6 cellular contexts compared by ENCODE assay signal in genomic region chr9:137606005-137606601, GRCh38. TPM values are rescaled to one million over a fixed set of nuclear protein-coding genes. Genes with fewer than 3 reads are reported as not detected.
A peak's percentile ranks its signal among the peaks of the same experiment; 100 is the strongest.
DNase-seq lines count a peak whose midpoint lies in the region; ATAC-seq and TF ChIP-seq lines count a peak whose summit lies in the region.

No MANE protein-coding gene starts in this region.

- POLR2A ChIA-PET in PC-9 (lab: Charles Lee; ENCODE audit: unreplicated experiment), result no interaction called here

- peak in 3 of 8 donors; percentile 0 to 7 (median 5) for ATAC-seq in heart right ventricle
- ATAC-seq in thoracic aorta (ENCODE audit: insufficient number of reproducible peaks, low FRiP score, low read depth), result no peak

- H3K27me3 Mint-ChIP-seq in activated naive CD4-positive, alpha-beta T cell treated with anti-CD3 and anti-CD28 coated beads for 36 hours (ENCODE audit: low read depth), result no peaks in the 10 kb centered on the region

- H4K20me1 ChIP-seq in PC-9 (ENCODE audit: insufficient read depth), result peaks cover 7% of the 10 kb centered on the region; the same call in 1 of the 2 replicates

- DNase-seq in activated naive CD4-positive, alpha-beta T cell treated with anti-CD3 and anti-CD28 coated beads for 36 hours, result peak; percentile 15
- DNase-seq in activated naive CD4-positive, alpha-beta T cell (lab: John Stamatoyannopoulos, UW), result no peak
- peak; percentile 42 to 69 for DNase-seq in PC-9
- DNase-seq in heart right ventricle, result peak in 1 of 2 donors; percentile 55
- no peak for DNase-seq in thoracic aorta (ENCODE audit: low spot score)
- no peak for DNase-seq in mesenteric fat pad (ENCODE audit: low spot score)

- peaks cover 35% of the 10 kb centered on the region for H3F3A ChIP-seq in PC-9 (ENCODE audit: insufficient read depth, low read depth)

- peak overlapping the region; percentile 66; the same call in 1 of the 2 replicates for H2AFZ ChIP-seq in PC-9

- peak overlapping the region; percentile 30; the same call in 1 of the 2 replicates for H3K27ac ChIP-seq in PC-9
- H3K27ac ChIP-seq in heart right ventricle, result peak overlapping the region; percentile 80 to 95 (median 91)
- H3K27ac ChIP-seq in thoracic aorta, result peak overlapping the region; percentile 38 to 83

- H3K79me2 ChIP-seq in PC-9 (ENCODE audit: low read depth), result peaks cover 50% of the 10 kb centered on the region

- WGBS in heart right ventricle, 2 donors, result 3 to 5% methylated on average over 56 to 57 of the region's 57 CpGs

- no peaks in the 10 kb centered on the region for H3K9me2 ChIP-seq in PC-9 (ENCODE audit: insufficient read depth)

- BruUV-seq in PC-9 (replicated peaks; lab: Mats Ljungman, UMichigan), result no TSS peak

- no peak for TF ChIP-seq CTCF in PC-9 (conservative IDR thresholded peaks at IDR 0.05)
- TF ChIP-seq CTCF in heart right ventricle (IDR thresholded peaks at IDR 0.05), result no peak
- no peak for TF ChIP-seq CTCF in thoracic aorta (IDR thresholded peaks at IDR 0.05)

- H3K36me3 ChIP-seq in PC-9 (ENCODE audit: low read depth), result no peaks in the 10 kb centered on the region
- peaks cover 0 to 5% (median 0%) of the 10 kb centered on the region in 9 donors for H3K36me3 ChIP-seq in heart right ventricle
- H3K36me3 ChIP-seq in thoracic aorta, result no peaks in the 10 kb centered on the region

- peak overlapping the region; percentile 75 for H3K4me3 Mint-ChIP-seq in activated naive CD4-positive, alpha-beta T cell treated with anti-CD3 and anti-CD28 coated beads for 36 hours

- H3K4me3 ChIP-seq in PC-9, result peak overlapping the region; percentile 57
- peak overlapping the region; percentile 64 to 90 (median 76) for H3K4me3 ChIP-seq in heart right ventricle
- peak overlapping the region; percentile 89 for H3K4me3 ChIP-seq in thoracic aorta

- CTCF ChIA-PET in activated naive CD4-positive, alpha-beta T cell treated with anti-CD3 and anti-CD28 coated beads for 36 hours (lab: Charles Lee), result no interaction called here
- CTCF ChIA-PET in PC-9 (lab: Charles Lee), result interaction anchor here (0.6 kb wide), 1 partner anchor 25 kb away, joined by 3 read pairs; no protein-coding TSS in a partner anchor

- no peak overlapping the region for H3K27ac Mint-ChIP-seq in activated naive CD4-positive, alpha-beta T cell treated with anti-CD3 and anti-CD28 coated beads for 36 hours

- peaks cover 45% of the 10 kb centered on the region for H3K4me1 ChIP-seq in PC-9 (replicated peaks; ENCODE audit: insufficient read depth)
- peaks cover 15 to 47% (median 30%) of the 10 kb centered on the region in 9 donors for H3K4me1 ChIP-seq in heart right ventricle
- H3K4me1 ChIP-seq in thoracic aorta (ENCODE audit: control insufficient read depth in 1 of 2, low read depth in 2 of 2), result peaks cover 15 to 41% of the 10 kb centered on the region in 2 donors

- H3K4me2 ChIP-seq in PC-9, result peak overlapping the region; percentile 79

- H3K4me1 Mint-ChIP-seq in activated naive CD4-positive, alpha-beta T cell treated with anti-CD3 and anti-CD28 coated beads for 36 hours (ENCODE audit: low read depth), result peaks cover 13% of the 10 kb centered on the region

- intact Hi-C loops in activated naive CD4-positive, alpha-beta T cell treated with anti-CD3 and anti-CD28 coated beads for 36 hours (cut with micrococcal nuclease), result no loop called here
- intact Hi-C loops in PC-9 (cut with micrococcal nuclease; ENCODE audit: unreplicated experiment), result no loop called here
- intact Hi-C loops in heart right ventricle (cut with DNase I), result loop anchor here in 1 of 10 donors (10.0 kb wide), 1 partner anchor 151 kb away; the partner anchor contains the start of gene NSMF

- H3K36me3 Mint-ChIP-seq in activated naive CD4-positive, alpha-beta T cell treated with anti-CD3 and anti-CD28 coated beads for 36 hours (ENCODE audit: low read depth), result no peaks in the 10 kb centered on the region

- no peaks in the 10 kb centered on the region for H3K27me3 ChIP-seq in PC-9 (ENCODE audit: insufficient read depth, low read depth)
- no peaks in the 10 kb centered on the region for H3K27me3 ChIP-seq in heart right ventricle
- H3K27me3 ChIP-seq in thoracic aorta (replicated peaks; ENCODE audit: insufficient read depth), result no peaks in the 10 kb centered on the region

- H3K9me3 ChIP-seq in PC-9 (ENCODE audit: insufficient read depth, low read depth) (no peaks in the 10 kb centered on the region), heart right ventricle (no peaks in the 10 kb centered on the region), thoracic aorta (no peaks in the 10 kb centered on the region)

- no peaks in the 10 kb centered on the region for H3K9me3 Mint-ChIP-seq in activated naive CD4-positive, alpha-beta T cell treated with anti-CD3 and anti-CD28 coated beads for 36 hours

RNA-seq across cellular contexts. Expression of gene ARRDC1, which starts 0.6 kb away (rescaled TPM):
- total RNA-seq in activated naive CD4-positive, alpha-beta T cell treated with anti-CD3 and anti-CD28 coated beads for 36 hours, result 10 to 100 TPM; 19.1 to 21.4 TPM
- total RNA-seq in PC-9 (2021), result 116 and 127 TPM in 2 replicates
- total RNA-seq in heart right ventricle, result 10 to 100 TPM; 10.3 to 20.3 (median 14.1) TPM
- polyA plus RNA-seq in heart right ventricle, result 10 to 100 TPM; 28.3 to 93.1 TPM
- total RNA-seq in thoracic aorta, result 10 to 100 TPM; 40.5 to 56.4 TPM
- 22.4 TPM for total RNA-seq in mesenteric fat pad

RNA-seq across cellular contexts. Expression of gene EHMT1, which starts 12.7 kb away (rescaled TPM):
- 10 to 100 TPM; 57.9 to 59.0 TPM for total RNA-seq in activated naive CD4-positive, alpha-beta T cell treated with anti-CD3 and anti-CD28 coated beads for 36 hours
- 111 and 116 TPM in 2 replicates for total RNA-seq in PC-9 (2021)
- total RNA-seq in heart right ventricle, result 10 to 100 TPM; 26.4 to 39.7 (median 31.1) TPM
- polyA plus RNA-seq in heart right ventricle, result 10 to 100 TPM; 19.6 to 45.1 TPM
- total RNA-seq in thoracic aorta, result 100 to 1,000 TPM in 1 of 2 donors, 10 to 100 TPM in 1; 67.6 to 150 TPM
- total RNA-seq in mesenteric fat pad, result 95.3 TPM

RNA-seq across cellular contexts. Expression of gene ZMYND19, which starts 15.8 kb away (rescaled TPM):
- total RNA-seq in activated naive CD4-positive, alpha-beta T cell treated with anti-CD3 and anti-CD28 coated beads for 36 hours, result 10 to 100 TPM; 50.9 to 52.5 TPM
- total RNA-seq in PC-9 (2021), result 47.7 and 49.2 TPM in 2 replicates
- 10 to 100 TPM in 3 of 10 donors, 1 to 10 TPM in 7; 8.0 to 14.3 (median 8.9) TPM for total RNA-seq in heart right ventricle
- polyA plus RNA-seq in heart right ventricle, result 10 to 100 TPM; 13.9 to 22.3 TPM
- total RNA-seq in thoracic aorta, result 10 to 100 TPM; 10.8 to 14.1 TPM
- 18.6 TPM for total RNA-seq in mesenteric fat pad

RNA-seq across cellular contexts. Expression of gene DPH7, which starts 27.4 kb away (rescaled TPM):
- total RNA-seq in activated naive CD4-positive, alpha-beta T cell treated with anti-CD3 and anti-CD28 coated beads for 36 hours, result 10 to 100 TPM; 32.4 to 36.6 TPM
- total RNA-seq in PC-9 (2021), result 48.5 and 52.2 TPM in 2 replicates
- total RNA-seq in heart right ventricle, result 10 to 100 TPM; 11.7 to 20.3 (median 17.8) TPM
- polyA plus RNA-seq in heart right ventricle, result 10 to 100 TPM; 16.8 to 51.4 TPM
- total RNA-seq in thoracic aorta, result 10 to 100 TPM; 36.8 to 43.7 TPM
- 17.6 TPM for total RNA-seq in mesenteric fat pad

RNA-seq across cellular contexts. Expression of gene MRPL41, which starts 54.4 kb away (rescaled TPM):
- total RNA-seq in activated naive CD4-positive, alpha-beta T cell treated with anti-CD3 and anti-CD28 coated beads for 36 hours, result 10 to 100 TPM; 39.3 to 41.0 TPM
- total RNA-seq in PC-9 (2021) (54.5 and 87.7 TPM in 2 replicates), heart right ventricle (100 to 1,000 TPM; 133 to 348 (median 203) TPM), thoracic aorta (10 to 100 TPM; 23.5 to 54.3 TPM), mesenteric fat pad (81.6 TPM)
- 1,000 to 10,000 TPM in 1 of 2 donors, 100 to 1,000 TPM in 1; 317 to 1,052 TPM for polyA plus RNA-seq in heart right ventricle

Comparison
In these comparisons a context has a peak if more than half of its experiments do, and no peak if none do; other contexts are left out.
1. DNase-seq: peak in activated naive CD4-positive, alpha-beta T cell treated with anti-CD3 and anti-CD28 coated beads for 36 hours (single experiment) and PC-9 (2 of 2); none in activated naive CD4-positive, alpha-beta T cell (0 of 4), thoracic aorta (single experiment) and mesenteric fat pad (single experiment).
2. H3K27ac ChIP-seq: peak in every context shown above with its lines; median percentile 91 in heart right ventricle; 60 in thoracic aorta; 30 in PC-9.
3. Peak in every context shown above with its lines, with median percentiles within 50 percentile points of each other: H3K4me3 ChIP-seq.